In genomic region chr19:10353793-10354391, GRCh38 we compare ENCODE assay signal across 1 cellular context.
TF ChIP-seq lines count a peak whose summit lies in the region.

No MANE protein-coding gene starts in this region.

TF ChIP-seq in WTC11, 78 proteins besides CTCF, POLR2A, EP300 and RAD21 (continued from another document):
- TF ChIP-seq AFF4 (CRISPR knock-in tag; IDR thresholded peaks at IDR 0.05; ENCODE audit: borderline replicate concordance) (no peak), ZNF219 (CRISPR knock-in tag; IDR thresholded peaks at IDR 0.05; ENCODE audit: borderline replicate concordance) (no peak), SP1 (CRISPR knock-in tag; conservative IDR thresholded peaks at IDR 0.05) (peak; percentile 92), GRHL2 (CRISPR knock-in tag; IDR thresholded peaks at IDR 0.05; ENCODE audit: insufficient replicate concordance, severe bottlenecking) (no peak), FOXK1 (CRISPR knock-in tag; IDR thresholded peaks at IDR 0.05) (peak; percentile 63; the same call in 1 of the 2 replicates), CREM (CRISPR knock-in tag; IDR thresholded peaks at IDR 0.05) (no peak), ZNF416 (CRISPR knock-in tag; IDR thresholded peaks at IDR 0.05) (no peak), ATF6 (CRISPR knock-in tag; IDR thresholded peaks at IDR 0.05) (no peak), ATF1 (CRISPR knock-in tag; IDR thresholded peaks at IDR 0.05) (no peak), NFYB (CRISPR knock-in tag; conservative IDR thresholded peaks at IDR 0.05; ENCODE audit: low read depth) (no peak), SMAD4 (CRISPR knock-in tag; IDR thresholded peaks at IDR 0.05) (0 out of 2 replicates have a peak, but pooled peaks have one; percentile 39), NR1H2 (CRISPR knock-in tag; IDR thresholded peaks at IDR 0.05) (no peak)
- TF ChIP-seq, protein P1, sequence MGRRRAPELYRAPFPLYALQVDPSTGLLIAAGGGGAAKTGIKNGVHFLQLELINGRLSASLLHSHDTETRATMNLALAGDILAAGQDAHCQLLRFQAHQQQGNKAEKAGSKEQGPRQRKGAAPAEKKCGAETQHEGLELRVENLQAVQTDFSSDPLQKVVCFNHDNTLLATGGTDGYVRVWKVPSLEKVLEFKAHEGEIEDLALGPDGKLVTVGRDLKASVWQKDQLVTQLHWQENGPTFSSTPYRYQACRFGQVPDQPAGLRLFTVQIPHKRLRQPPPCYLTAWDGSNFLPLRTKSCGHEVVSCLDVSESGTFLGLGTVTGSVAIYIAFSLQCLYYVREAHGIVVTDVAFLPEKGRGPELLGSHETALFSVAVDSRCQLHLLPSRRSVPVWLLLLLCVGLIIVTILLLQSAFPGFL (CRISPR knock-in tag; IDR thresholded peaks at IDR 0.05; ENCODE audit: borderline replicate concordance), result no peak
- TF ChIP-seq, protein P2, sequence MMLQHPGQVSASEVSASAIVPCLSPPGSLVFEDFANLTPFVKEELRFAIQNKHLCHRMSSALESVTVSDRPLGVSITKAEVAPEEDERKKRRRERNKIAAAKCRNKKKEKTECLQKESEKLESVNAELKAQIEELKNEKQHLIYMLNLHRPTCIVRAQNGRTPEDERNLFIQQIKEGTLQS (CRISPR knock-in tag; conservative IDR thresholded peaks at IDR 0.05), result no peak
- TF ChIP-seq, protein P3, sequence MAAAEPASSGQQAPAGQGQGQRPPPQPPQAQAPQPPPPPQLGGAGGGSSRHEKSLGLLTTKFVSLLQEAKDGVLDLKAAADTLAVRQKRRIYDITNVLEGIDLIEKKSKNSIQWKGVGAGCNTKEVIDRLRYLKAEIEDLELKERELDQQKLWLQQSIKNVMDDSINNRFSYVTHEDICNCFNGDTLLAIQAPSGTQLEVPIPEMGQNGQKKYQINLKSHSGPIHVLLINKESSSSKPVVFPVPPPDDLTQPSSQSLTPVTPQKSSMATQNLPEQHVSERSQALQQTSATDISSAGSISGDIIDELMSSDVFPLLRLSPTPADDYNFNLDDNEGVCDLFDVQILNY (CRISPR knock-in tag; IDR thresholded peaks at IDR 0.05), result peak; percentile 6; the same call in 1 of the 2 replicates
- TF ChIP-seq, protein P4, sequence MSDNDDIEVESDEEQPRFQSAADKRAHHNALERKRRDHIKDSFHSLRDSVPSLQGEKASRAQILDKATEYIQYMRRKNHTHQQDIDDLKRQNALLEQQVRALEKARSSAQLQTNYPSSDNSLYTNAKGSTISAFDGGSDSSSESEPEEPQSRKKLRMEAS (CRISPR knock-in tag; IDR thresholded peaks at IDR 0.05), result peak; percentile 87
- TF ChIP-seq, protein P5, sequence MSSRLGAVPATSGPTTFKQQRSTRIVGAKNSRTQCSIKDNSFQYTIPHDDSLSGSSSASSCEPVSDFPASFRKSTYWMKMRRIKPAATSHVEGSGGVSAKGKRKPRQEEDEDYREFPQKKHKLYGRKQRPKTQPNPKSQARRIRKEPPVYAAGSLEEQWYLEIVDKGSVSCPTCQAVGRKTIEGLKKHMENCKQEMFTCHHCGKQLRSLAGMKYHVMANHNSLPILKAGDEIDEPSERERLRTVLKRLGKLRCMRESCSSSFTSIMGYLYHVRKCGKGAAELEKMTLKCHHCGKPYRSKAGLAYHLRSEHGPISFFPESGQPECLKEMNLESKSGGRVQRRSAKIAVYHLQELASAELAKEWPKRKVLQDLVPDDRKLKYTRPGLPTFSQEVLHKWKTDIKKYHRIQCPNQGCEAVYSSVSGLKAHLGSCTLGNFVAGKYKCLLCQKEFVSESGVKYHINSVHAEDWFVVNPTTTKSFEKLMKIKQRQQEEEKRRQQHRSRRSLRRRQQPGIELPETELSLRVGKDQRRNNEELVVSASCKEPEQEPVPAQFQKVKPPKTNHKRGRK (CRISPR knock-in tag; IDR thresholded peaks at IDR 0.05; ENCODE audit: borderline replicate concordance), result no peak
- TF ChIP-seq, protein P6, sequence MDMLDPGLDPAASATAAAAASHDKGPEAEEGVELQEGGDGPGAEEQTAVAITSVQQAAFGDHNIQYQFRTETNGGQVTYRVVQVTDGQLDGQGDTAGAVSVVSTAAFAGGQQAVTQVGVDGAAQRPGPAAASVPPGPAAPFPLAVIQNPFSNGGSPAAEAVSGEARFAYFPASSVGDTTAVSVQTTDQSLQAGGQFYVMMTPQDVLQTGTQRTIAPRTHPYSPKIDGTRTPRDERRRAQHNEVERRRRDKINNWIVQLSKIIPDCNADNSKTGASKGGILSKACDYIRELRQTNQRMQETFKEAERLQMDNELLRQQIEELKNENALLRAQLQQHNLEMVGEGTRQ (CRISPR knock-in tag; IDR thresholded peaks at IDR 0.05), result no peak
